ENCODE assay signal across 2 cellular contexts in the genomic region with DNA sequence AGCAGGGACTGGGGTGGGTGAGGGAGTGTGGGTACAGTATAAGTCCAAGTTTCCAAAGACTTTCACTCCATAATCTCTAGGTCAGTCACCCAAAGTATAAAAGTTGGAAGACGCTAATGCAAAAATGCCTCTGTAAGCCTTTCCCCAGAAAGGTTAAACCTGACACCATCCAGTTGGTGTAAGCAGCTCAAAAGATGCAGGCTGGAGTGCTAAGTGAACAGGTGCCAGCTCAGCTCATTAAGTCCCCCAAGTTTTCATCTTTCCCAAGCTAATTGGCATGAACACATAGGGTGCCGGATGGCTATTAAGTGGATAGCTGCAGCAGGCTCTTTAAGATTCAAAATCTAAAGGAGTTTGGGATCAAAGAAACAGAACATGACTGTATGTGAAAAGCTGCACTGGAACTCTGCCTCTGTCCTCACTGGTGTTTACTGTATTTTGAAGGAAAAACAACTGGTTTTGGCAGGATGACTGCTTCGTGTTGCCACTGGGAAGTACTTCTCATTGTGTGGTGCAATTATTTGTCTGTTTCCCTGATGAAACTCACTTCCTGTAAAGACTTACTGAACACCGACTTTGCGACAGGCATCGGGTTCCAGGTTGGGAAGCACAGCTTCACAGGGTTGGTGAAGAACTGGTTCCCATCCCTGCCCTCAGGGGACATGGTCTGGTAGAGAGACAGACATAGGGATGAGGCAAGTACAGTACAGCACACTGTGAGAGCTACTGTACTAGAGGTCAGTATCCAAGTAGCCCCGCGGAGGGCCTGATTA.
TF ChIP-seq lines count a peak whose summit lies in the region.

No MANE protein-coding gene starts in this region.

TF ChIP-seq in liver, 16 proteins besides CTCF, POLR2A, EP300 and RAD21 (continued from another document):
- TF ChIP-seq GABPA (IDR thresholded peaks at IDR 0.05 in 1 of 2, conservative IDR thresholded peaks at IDR 0.05 in 1 of 2) (peak in 1 of 2 donors; percentile 61), FOXA2 (IDR thresholded peaks at IDR 0.05) (peak; percentile 73), EGR1 (IDR thresholded peaks at IDR 0.05; ENCODE audit: low read depth in 2 of 2) (peak; percentile 79 to 83), RXRA (IDR thresholded peaks at IDR 0.05) (peak; percentile 56 to 72), HNF4A (conservative IDR thresholded peaks at IDR 0.05) (peak; percentile 61 to 68), JUND (IDR thresholded peaks at IDR 0.05) (peak in 1 of 2 donors; percentile 29), YY1 (IDR thresholded peaks at IDR 0.05) (peak; percentile 48), NR2F2 (IDR thresholded peaks at IDR 0.05) (no peak), HNF4G (IDR thresholded peaks at IDR 0.05) (peak; percentile 18)
- TF ChIP-seq, protein P1, sequence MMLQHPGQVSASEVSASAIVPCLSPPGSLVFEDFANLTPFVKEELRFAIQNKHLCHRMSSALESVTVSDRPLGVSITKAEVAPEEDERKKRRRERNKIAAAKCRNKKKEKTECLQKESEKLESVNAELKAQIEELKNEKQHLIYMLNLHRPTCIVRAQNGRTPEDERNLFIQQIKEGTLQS (IDR thresholded peaks at IDR 0.05): peak; percentile 66
- TF ChIP-seq, protein P2, sequence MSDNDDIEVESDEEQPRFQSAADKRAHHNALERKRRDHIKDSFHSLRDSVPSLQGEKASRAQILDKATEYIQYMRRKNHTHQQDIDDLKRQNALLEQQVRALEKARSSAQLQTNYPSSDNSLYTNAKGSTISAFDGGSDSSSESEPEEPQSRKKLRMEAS (IDR thresholded peaks at IDR 0.05): peak; percentile 97
- TF ChIP-seq, protein P3, sequence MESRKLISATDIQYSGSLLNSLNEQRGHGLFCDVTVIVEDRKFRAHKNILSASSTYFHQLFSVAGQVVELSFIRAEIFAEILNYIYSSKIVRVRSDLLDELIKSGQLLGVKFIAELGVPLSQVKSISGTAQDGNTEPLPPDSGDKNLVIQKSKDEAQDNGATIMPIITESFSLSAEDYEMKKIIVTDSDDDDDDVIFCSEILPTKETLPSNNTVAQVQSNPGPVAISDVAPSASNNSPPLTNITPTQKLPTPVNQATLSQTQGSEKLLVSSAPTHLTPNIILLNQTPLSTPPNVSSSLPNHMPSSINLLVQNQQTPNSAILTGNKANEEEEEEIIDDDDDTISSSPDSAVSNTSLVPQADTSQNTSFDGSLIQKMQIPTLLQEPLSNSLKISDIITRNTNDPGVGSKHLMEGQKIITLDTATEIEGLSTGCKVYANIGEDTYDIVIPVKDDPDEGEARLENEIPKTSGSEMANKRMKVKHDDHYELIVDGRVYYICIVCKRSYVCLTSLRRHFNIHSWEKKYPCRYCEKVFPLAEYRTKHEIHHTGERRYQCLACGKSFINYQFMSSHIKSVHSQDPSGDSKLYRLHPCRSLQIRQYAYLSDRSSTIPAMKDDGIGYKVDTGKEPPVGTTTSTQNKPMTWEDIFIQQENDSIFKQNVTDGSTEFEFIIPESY (IDR thresholded peaks at IDR 0.05): peak; percentile 25

TF ChIP-seq in HepG2, 621 proteins besides CTCF, POLR2A, EP300 and RAD21 (continued from another document):
- TF ChIP-seq, protein P4, sequence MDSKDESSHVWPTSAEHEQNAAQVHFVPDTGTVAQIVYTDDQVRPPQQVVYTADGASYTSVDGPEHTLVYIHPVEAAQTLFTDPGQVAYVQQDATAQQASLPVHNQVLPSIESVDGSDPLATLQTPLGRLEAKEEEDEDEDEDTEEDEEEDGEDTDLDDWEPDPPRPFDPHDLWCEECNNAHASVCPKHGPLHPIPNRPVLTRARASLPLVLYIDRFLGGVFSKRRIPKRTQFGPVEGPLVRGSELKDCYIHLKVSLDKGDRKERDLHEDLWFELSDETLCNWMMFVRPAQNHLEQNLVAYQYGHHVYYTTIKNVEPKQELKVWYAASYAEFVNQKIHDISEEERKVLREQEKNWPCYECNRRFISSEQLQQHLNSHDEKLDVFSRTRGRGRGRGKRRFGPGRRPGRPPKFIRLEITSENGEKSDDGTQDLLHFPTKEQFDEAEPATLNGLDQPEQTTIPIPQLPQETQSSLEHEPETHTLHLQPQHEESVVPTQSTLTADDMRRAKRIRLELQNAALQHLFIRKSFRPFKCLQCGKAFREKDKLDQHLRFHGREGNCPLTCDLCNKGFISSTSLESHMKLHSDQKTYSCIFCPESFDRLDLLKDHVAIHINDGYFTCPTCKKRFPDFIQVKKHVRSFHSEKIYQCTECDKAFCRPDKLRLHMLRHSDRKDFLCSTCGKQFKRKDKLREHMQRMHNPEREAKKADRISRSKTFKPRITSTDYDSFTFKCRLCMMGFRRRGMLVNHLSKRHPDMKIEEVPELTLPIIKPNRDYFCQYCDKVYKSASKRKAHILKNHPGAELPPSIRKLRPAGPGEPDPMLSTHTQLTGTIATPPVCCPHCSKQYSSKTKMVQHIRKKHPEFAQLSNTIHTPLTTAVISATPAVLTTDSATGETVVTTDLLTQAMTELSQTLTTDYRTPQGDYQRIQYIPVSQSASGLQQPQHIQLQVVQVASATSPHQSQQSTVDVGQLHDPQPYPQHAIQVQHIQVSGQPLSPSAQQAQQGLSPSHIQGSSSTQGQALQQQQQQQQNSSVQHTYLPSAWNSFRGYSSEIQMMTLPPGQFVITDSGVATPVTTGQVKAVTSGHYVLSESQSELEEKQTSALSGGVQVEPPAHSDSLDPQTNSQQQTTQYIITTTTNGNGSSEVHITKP (CRISPR knock-in tag; IDR thresholded peaks at IDR 0.05; ENCODE audit: low read depth): no peak
- TF ChIP-seq ZFY (CRISPR knock-in tag; IDR thresholded peaks at IDR 0.05) (no peak), NCOA1 (CRISPR knock-in tag; IDR thresholded peaks at IDR 0.05) (no peak), SUZ12 (IDR thresholded peaks at IDR 0.05; ENCODE audit: low read depth, low read length) (no peak)
- TF ChIP-seq, protein P5, sequence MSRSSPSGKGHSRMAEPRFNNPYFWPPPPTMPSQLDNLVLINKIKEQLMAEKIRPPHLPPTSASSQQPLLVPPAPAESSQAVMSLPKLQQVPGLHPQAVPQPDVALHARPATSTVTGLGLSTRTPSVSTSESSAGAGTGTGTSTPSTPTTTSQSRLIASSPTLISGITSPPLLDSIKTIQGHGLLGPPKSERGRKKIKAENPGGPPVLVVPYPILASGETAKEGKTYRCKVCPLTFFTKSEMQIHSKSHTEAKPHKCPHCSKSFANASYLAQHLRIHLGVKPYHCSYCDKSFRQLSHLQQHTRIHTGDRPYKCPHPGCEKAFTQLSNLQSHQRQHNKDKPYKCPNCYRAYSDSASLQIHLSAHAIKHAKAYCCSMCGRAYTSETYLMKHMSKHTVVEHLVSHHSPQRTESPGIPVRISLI (CRISPR knock-in tag; IDR thresholded peaks at IDR 0.05; ENCODE audit: borderline replicate concordance): no peak
- TF ChIP-seq, protein P6, sequence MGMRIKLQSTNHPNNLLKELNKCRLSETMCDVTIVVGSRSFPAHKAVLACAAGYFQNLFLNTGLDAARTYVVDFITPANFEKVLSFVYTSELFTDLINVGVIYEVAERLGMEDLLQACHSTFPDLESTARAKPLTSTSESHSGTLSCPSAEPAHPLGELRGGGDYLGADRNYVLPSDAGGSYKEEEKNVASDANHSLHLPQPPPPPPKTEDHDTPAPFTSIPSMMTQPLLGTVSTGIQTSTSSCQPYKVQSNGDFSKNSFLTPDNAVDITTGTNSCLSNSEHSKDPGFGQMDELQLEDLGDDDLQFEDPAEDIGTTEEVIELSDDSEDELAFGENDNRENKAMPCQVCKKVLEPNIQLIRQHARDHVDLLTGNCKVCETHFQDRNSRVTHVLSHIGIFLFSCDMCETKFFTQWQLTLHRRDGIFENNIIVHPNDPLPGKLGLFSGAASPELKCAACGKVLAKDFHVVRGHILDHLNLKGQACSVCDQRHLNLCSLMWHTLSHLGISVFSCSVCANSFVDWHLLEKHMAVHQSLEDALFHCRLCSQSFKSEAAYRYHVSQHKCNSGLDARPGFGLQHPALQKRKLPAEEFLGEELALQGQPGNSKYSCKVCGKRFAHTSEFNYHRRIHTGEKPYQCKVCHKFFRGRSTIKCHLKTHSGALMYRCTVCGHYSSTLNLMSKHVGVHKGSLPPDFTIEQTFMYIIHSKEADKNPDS (CRISPR knock-in tag; IDR thresholded peaks at IDR 0.05): no peak
- TF ChIP-seq, protein P7, sequence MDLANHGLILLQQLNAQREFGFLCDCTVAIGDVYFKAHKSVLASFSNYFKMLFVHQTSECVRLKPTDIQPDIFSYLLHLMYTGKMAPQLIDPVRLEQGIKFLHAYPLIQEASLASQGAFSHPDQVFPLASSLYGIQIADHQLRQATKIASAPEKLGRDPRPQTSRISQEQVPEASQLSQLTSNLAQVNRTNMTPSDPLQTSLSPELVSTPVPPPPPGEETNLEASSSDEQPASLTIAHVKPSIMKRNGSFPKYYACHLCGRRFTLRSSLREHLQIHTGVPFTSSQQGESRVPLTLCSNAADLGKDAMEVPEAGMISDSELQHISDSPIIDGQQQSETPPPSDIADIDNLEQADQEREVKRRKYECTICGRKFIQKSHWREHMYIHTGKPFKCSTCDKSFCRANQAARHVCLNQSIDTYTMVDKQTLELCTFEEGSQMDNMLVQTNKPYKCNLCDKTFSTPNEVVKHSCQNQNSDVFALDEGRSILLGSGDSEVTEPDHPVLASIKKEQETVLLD (CRISPR knock-in tag; IDR thresholded peaks at IDR 0.05; ENCODE audit: low read depth): no peak
- TF ChIP-seq, protein P8, sequence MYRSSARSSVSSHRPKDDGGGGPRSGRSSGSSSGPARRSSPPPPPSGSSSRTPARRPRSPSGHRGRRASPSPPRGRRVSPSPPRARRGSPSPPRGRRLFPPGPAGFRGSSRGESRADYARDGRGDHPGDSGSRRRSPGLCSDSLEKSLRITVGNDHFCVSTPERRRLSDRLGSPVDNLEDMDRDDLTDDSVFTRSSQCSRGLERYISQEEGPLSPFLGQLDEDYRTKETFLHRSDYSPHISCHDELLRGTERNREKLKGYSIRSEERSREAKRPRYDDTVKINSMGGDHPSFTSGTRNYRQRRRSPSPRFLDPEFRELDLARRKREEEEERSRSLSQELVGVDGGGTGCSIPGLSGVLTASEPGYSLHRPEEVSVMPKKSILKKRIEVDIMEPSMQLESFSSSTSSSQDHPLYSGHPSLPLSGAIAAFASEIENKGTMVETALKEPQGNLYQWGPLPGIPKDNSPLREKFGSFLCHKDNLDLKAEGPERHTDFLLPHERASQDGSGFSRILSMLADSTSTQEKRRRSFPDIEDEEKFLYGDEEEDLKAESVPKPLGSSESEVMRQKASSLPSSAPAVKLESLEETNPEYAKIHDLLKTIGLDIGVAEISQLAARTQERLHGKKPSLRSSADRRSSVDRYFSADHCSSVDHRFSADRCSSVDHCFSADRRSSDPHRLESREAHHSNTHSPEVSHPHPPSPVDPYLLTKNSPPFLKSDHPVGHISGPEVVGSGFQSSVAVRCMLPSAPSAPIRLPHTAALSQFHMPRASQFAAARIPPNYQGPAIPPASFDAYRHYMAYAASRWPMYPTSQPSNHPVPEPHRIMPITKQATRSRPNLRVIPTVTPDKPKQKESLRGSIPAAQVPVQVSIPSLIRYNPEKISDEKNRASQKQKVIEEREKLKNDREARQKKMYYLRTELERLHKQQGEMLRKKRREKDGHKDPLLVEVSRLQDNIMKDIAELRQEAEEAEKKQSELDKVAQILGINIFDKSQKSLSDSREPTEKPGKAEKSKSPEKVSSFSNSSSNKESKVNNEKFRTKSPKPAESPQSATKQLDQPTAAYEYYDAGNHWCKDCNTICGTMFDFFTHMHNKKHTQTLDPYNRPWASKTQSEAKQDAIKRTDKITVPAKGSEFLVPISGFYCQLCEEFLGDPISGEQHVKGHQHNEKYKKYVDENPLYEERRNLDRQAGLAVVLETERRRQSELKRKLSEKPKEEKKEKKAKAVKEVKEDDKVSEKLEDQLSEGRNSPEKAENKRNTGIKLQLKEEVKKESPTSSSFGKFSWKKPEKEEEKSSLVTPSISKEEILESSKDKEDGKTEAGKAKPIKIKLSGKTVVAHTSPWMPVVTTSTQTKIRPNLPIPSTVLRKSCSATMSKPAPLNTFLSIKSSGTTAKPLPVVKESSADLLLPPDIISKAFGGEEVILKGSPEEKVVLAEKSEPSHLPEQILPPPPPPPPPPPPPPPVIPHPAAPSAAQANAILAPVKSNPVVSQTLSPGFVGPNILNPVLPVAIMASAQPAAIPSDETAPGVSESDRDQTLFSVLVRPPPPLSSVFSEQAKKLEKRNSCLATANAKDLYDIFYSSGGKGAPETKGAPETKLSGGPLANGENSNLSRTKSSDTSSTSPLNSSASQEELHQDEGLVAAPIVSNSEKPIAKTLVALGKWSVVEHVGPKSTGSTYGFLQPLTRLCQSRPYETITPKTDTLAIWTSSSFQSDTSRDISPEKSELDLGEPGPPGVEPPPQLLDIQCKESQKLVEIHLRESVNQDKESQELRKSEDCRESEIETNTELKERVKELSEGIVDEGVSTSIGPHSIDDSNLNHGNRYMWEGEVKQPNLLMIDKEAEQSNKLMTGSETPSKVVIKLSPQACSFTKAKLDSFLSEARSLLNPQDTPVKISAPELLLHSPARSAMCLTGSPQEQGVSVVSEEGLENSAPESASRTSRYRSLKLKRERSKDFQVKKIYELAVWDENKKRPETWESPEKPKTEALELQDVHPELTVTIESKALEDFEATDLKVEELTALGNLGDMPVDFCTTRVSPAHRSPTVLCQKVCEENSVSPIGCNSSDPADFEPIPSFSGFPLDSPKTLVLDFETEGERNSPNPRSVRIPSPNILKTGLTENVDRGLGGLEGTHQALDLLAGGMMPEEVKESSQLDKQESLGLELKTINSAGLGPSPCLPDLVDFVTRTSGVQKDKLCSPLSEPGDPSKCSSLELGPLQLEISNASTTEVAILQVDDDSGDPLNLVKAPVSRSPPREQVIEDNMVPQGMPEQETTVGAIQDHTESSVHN (CRISPR knock-in tag; IDR thresholded peaks at IDR 0.05): no peak
